ENCODE assay signal across 2 cellular contexts in the genomic region with DNA sequence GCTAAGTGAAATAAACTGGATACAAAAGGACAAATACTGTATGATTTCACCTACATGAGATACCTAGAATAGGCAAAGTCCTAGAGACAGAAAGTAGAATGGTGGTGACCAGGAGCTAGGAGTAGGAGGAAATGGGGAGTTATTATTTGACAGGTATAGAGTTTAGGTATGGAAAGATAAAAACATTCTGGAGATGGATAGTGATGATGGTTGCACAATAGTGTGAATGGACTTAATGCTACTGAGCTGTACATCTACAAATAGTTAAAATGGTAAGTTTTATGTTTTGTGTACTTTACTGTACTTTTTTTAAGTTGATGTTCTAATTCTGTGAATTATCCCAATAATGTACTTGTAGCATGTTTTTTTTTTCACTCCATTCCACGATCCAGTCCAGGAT.
TF ChIP-seq lines count a peak whose summit lies in the region.

No MANE protein-coding gene starts in this region.

TF ChIP-seq in HepG2, 621 proteins besides CTCF, POLR2A, EP300 and RAD21:
- peak; percentile 37; the same call in 1 of the 2 replicates for TF ChIP-seq CEBPB (IDR thresholded peaks at IDR 0.05; ENCODE audit: borderline replicate concordance, low read depth, low read length)
- TF ChIP-seq, protein P1, sequence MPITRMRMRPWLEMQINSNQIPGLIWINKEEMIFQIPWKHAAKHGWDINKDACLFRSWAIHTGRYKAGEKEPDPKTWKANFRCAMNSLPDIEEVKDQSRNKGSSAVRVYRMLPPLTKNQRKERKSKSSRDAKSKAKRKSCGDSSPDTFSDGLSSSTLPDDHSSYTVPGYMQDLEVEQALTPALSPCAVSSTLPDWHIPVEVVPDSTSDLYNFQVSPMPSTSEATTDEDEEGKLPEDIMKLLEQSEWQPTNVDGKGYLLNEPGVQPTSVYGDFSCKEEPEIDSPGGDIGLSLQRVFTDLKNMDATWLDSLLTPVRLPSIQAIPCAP (CRISPR knock-in tag; IDR thresholded peaks at IDR 0.05; ENCODE audit: low read depth) = no peak

TF ChIP-seq in IMR-90, 13 proteins besides CTCF, POLR2A, EP300 and RAD21:
- TF ChIP-seq RFX5 (IDR thresholded peaks at IDR 0.05; ENCODE audit: low read depth, low read length) = no peak
- no peak for TF ChIP-seq FOS (IDR thresholded peaks at IDR 0.05; ENCODE audit: low read depth, low read length)
- peak; percentile 70 for TF ChIP-seq CEBPB (IDR thresholded peaks at IDR 0.05; ENCODE audit: low read depth, low read length)
- TF ChIP-seq SMC3 (IDR thresholded peaks at IDR 0.05; ENCODE audit: low read depth, low read length) = no peak
- no peak for TF ChIP-seq NFE2L2 (IDR thresholded peaks at IDR 0.05; ENCODE audit: low read depth, low read length)
- no peak for TF ChIP-seq CHD1 (IDR thresholded peaks at IDR 0.05; ENCODE audit: low read depth, low read length)
- no peak for TF ChIP-seq RCOR1 (IDR thresholded peaks at IDR 0.05; ENCODE audit: insufficient replicate concordance, low read length)
- no peak for TF ChIP-seq MAFK (IDR thresholded peaks at IDR 0.05; ENCODE audit: low read depth, low read length)
